ENCODE assay signal across 8 cellular contexts in the genomic region with DNA sequence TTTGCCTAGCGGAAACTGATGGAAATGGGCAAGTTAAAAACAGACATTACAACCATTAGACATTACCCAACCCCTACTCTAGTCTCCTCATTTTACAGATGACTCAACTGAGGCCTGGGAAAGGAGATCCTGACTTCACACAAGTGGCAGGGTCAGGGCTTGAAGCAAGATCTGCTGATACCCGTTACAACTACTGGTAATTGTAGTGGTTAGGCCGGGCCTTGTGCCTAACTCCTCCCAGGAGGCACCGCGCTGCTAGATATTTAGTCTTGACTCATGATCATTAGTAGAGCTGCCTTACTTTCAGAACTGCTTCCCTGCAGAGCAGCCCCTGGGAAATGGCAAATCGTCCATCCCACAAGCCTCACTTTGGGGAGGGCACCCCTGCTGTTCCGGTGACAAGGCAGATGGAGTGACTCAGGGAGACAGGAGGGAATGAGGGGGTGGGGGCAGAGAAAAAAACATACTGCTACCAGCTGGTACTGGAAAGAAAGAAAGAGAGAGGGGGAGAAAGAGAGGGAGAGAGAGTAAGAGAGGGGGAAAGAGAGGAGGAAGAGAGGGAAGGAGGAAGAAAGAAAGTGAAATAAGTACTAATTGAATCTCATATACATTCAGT. TPM values are rescaled to one million over a fixed set of nuclear protein-coding genes. Genes with fewer than 3 reads are reported as not detected.
DNase-seq lines count a peak whose midpoint lies in the region; ATAC-seq, FAIRE-seq and TF ChIP-seq lines count a peak whose summit lies in the region.

No MANE protein-coding gene starts in this region.

- H3K36me3 Mint-ChIP-seq in astrocyte (ENCODE audit: low read depth, unreplicated experiment), result no peaks in the 10 kb centered on the region
- H3K36me3 Mint-ChIP-seq in stimulated activated naive B cell treated with anti-CD40 and anti-IgM and Interleukin-4, amounts not matched to agents 10 μg/mL and 1 μg/mL and 100 μg/mL, for 72 hours, result no peaks in the 10 kb centered on the region

- H3K4me3 ChIP-seq in SK-N-MC (peak overlapping the region; percentile 80), astrocyte (ENCODE audit: insufficient read depth, low read depth, low read length) (no peak overlapping the region), kidney (ENCODE audit: low read length in 2 of 2) (no peak overlapping the region)

- H3K4me3 Mint-ChIP-seq in astrocyte (ENCODE audit: unreplicated experiment), result peak overlapping the region; percentile 77
- H3K4me3 Mint-ChIP-seq in stimulated activated naive B cell treated with anti-CD40 and anti-IgM and Interleukin-4, amounts not matched to agents 10 μg/mL and 1 μg/mL and 100 μg/mL, for 72 hours, result peak overlapping the region; percentile 83 to 88

- H3K79me2 ChIP-seq in astrocyte (ENCODE audit: insufficient read depth, low read length), result no peaks in the 10 kb centered on the region

- H3K4me1 ChIP-seq in astrocyte (ENCODE audit: insufficient read depth, low read length) (peaks cover 13% of the 10 kb centered on the region), kidney (ENCODE audit: control insufficient read depth in 1 of 2, insufficient read depth in 1 of 2, low read depth in 1 of 2, low read length in 2 of 2) (no peaks in the 10 kb centered on the region)

- ATAC-seq in HG02798 (IDR thresholded peaks at IDR 0.05; ENCODE audit: poor library complexity, unreplicated experiment), result peak; percentile 47
- ATAC-seq in stimulated activated naive B cell treated with anti-CD40 and anti-IgM and Interleukin-4, amounts not matched to agents 10 μg/mL and 1 μg/mL and 100 μg/mL, for 72 hours (replicated peaks), result peak; percentile 33 to 52
- no peak for ATAC-seq in HG03521 (IDR thresholded peaks at IDR 0.05; ENCODE audit: unreplicated experiment)

- peak; percentile 67 for FAIRE-seq in astrocyte (lab: Jason Lieb, UNC)
- FAIRE-seq in kidney (lab: Jason Lieb, UNC), result no peak

- no peaks in the 10 kb centered on the region for H3K27me3 Mint-ChIP-seq in astrocyte (ENCODE audit: low read depth, unreplicated experiment)
- no peaks in the 10 kb centered on the region for H3K27me3 Mint-ChIP-seq in stimulated activated naive B cell treated with anti-CD40 and anti-IgM and Interleukin-4, amounts not matched to agents 10 μg/mL and 1 μg/mL and 100 μg/mL, for 72 hours

- H3K4me2 ChIP-seq in astrocyte (ENCODE audit: low read length), result peak overlapping the region; percentile 85

- peak overlapping the region; percentile 91 for H3K27ac ChIP-seq in SK-N-MC
- peak overlapping the region; percentile 50 for H3K27ac ChIP-seq in astrocyte (ENCODE audit: low read depth, low read length)
- H3K27ac ChIP-seq in kidney (ENCODE audit: low read depth in 2 of 2, low read length in 2 of 2), result no peak overlapping the region

- H3K27ac Mint-ChIP-seq in astrocyte (ENCODE audit: unreplicated experiment), result peak overlapping the region; percentile 53
- H3K27ac Mint-ChIP-seq in stimulated activated naive B cell treated with anti-CD40 and anti-IgM and Interleukin-4, amounts not matched to agents 10 μg/mL and 1 μg/mL and 100 μg/mL, for 72 hours, result peak overlapping the region; percentile 93

- intact Hi-C loops in kidney (cut with DNase I), result no loop called here

- DNase-seq in ELF-1 (ENCODE audit: low read depth, low spot score), result peak; percentile 63
- peak; percentile 44 for DNase-seq in SK-N-MC (ENCODE audit: low read depth, low spot score)
- DNase-seq in astrocyte (ENCODE audit: low read depth), result peak; percentile 91
- DNase-seq in kidney, result peak; percentile 72
- peak; percentile 6 for DNase-seq in stimulated activated naive B cell treated with anti-CD40 and anti-IgM and Interleukin-4, amounts not matched to agents 10 μg/mL and 1 μg/mL and 100 μg/mL, for 72 hours
- no peak for DNase-seq in NCI-H510A (lab: John Stamatoyannopoulos, UW)

- peaks cover 7% of the 10 kb centered on the region for H3K4me1 Mint-ChIP-seq in astrocyte (ENCODE audit: low read depth, unreplicated experiment)
- H3K4me1 Mint-ChIP-seq in stimulated activated naive B cell treated with anti-CD40 and anti-IgM and Interleukin-4, amounts not matched to agents 10 μg/mL and 1 μg/mL and 100 μg/mL, for 72 hours, result peaks cover 7 to 18% of the 10 kb centered on the region in 2 donors

- H3K9me3 ChIP-seq in SK-N-MC (ENCODE audit: low read depth, low read length) (no peaks in the 10 kb centered on the region), astrocyte (ENCODE audit: insufficient read depth, low read depth, low read length) (no peaks in the 10 kb centered on the region), kidney (ENCODE audit: control insufficient read depth in 1 of 2, low read length in 2 of 2) (peaks cover 0 to 3% of the 10 kb centered on the region in 2 donors)

- H3K9ac ChIP-seq in SK-N-MC (ENCODE audit: insufficient read length), result peak overlapping the region; percentile 75
- peak overlapping the region; percentile 79 for H3K9ac ChIP-seq in astrocyte (ENCODE audit: low read length)
- H3K9ac ChIP-seq in kidney (ENCODE audit: low read length in 2 of 2), result no peak overlapping the region

- TF ChIP-seq CTCF in astrocyte (IDR thresholded peaks at IDR 0.05; ENCODE audit: insufficient read depth, low read depth, low read length) (no peak), kidney (IDR thresholded peaks at IDR 0.05; ENCODE audit: borderline replicate concordance, extremely low read depth, insufficient read depth) (no peak)

- H2AFZ ChIP-seq in astrocyte (ENCODE audit: low read depth, low read length), result peak overlapping the region; percentile 26

- H3K27me3 ChIP-seq in astrocyte (ENCODE audit: insufficient read depth, low read length), result no peaks in the 10 kb centered on the region

- H3K36me3 ChIP-seq in SK-N-MC (ENCODE audit: insufficient read depth, low read length) (peaks cover 5% of the 10 kb centered on the region), astrocyte (ENCODE audit: insufficient read depth, low read length) (no peaks in the 10 kb centered on the region), kidney (ENCODE audit: control insufficient read depth in 1 of 2, insufficient read depth in 2 of 2, low read length in 2 of 2) (no peaks in the 10 kb centered on the region)

- H4K20me1 ChIP-seq in astrocyte (ENCODE audit: insufficient read depth, low read length), result no peaks in the 10 kb centered on the region

- H3K9me3 Mint-ChIP-seq in astrocyte (ENCODE audit: unreplicated experiment), result no peaks in the 10 kb centered on the region
- H3K9me3 Mint-ChIP-seq in stimulated activated naive B cell treated with anti-CD40 and anti-IgM and Interleukin-4, amounts not matched to agents 10 μg/mL and 1 μg/mL and 100 μg/mL, for 72 hours, result no peaks in the 10 kb centered on the region

RNA-seq across cellular contexts. Expression of a gene that starts 12.2 kb away (rescaled TPM):
- 4.7 and 6.1 TPM in 2 replicates for total RNA-seq in astrocyte
- 15.8 TPM for total RNA-seq in kidney
- 4.1 TPM for polyA plus RNA-seq in kidney (ENCODE audit: insufficient read depth, low read depth, low replicate concordance)

Comparison
In these comparisons a context has a peak if more than half of its experiments do, and no peak if none do; other contexts are left out.
1. H3K27ac ChIP-seq: peak in SK-N-MC (single experiment) and astrocyte (single experiment); none in kidney (0 of 2).
2. H3K9ac ChIP-seq: peak in SK-N-MC (single experiment) and astrocyte (single experiment); none in kidney (0 of 2).